In genomic region chr19:40416918-40417713, GRCh38 we compare ENCODE assay signal across 1 cellular context.
TF ChIP-seq lines count a peak whose summit lies in the region.

No MANE protein-coding gene starts in this region.

TF ChIP-seq in HEK293, 187 proteins besides CTCF, POLR2A, EP300 and RAD21 (continued from another document and continues in another):
- TF ChIP-seq ZNF561 (tag by site-specific recombination; IDR thresholded peaks at IDR 0.05; ENCODE audit: borderline replicate concordance) (no peak), ZBTB6 (tag by site-specific recombination; IDR thresholded peaks at IDR 0.05) (no peak), ZNF404 (tag by site-specific recombination; IDR thresholded peaks at IDR 0.05) (no peak), OVOL3 (tag by site-specific recombination; IDR thresholded peaks at IDR 0.05) (no peak), ZNF654 (tag by site-specific recombination; IDR thresholded peaks at IDR 0.05; ENCODE audit: low read depth) (no peak), HIC1 (tag by site-specific recombination; IDR thresholded peaks at IDR 0.05) (no peak), ZNF223 (tag by site-specific recombination; IDR thresholded peaks at IDR 0.05) (0 out of 2 replicates have a peak, but pooled peaks have one; percentile 9), ZNF366 (tag by site-specific recombination; conservative IDR thresholded peaks at IDR 0.05) (peak; percentile 92), ZIC2 (tag by site-specific recombination; IDR thresholded peaks at IDR 0.05) (peak; percentile 69), ZNF354C (tag by site-specific recombination; IDR thresholded peaks at IDR 0.05; ENCODE audit: borderline replicate concordance, low read depth) (no peak), ZNF426 (tag by site-specific recombination; IDR thresholded peaks at IDR 0.05) (no peak), ZNF292 (tag by site-specific recombination; IDR thresholded peaks at IDR 0.05; ENCODE audit: borderline replicate concordance, low read depth) (no peak), ZNF510 (tag by site-specific recombination; IDR thresholded peaks at IDR 0.05; ENCODE audit: insufficient replicate concordance) (no peak), SP2 (tag by site-specific recombination; IDR thresholded peaks at IDR 0.05) (peak; percentile 56), ZNF280C (tag by site-specific recombination; IDR thresholded peaks at IDR 0.05) (no peak), ZNF501 (tag by site-specific recombination; IDR thresholded peaks at IDR 0.05) (no peak), MZF1 (tag by site-specific recombination; IDR thresholded peaks at IDR 0.05; ENCODE audit: borderline replicate concordance) (no peak), ZBTB21 (tag by site-specific recombination; IDR thresholded peaks at IDR 0.05) (no peak), ZNF600 (tag by site-specific recombination; IDR thresholded peaks at IDR 0.05) (0 out of 2 replicates have a peak, but pooled peaks have one; percentile 52), KLF10 (tag by site-specific recombination; IDR thresholded peaks at IDR 0.05) (no peak), HOXC10 (CRISPR knock-in tag; IDR thresholded peaks at IDR 0.05) (no peak), ZBTB26 (tag by site-specific recombination; optimal IDR thresholded peaks at IDR 0.05) (peak; percentile 16), SETDB1 (IDR thresholded peaks at IDR 0.05; ENCODE audit: insufficient read length, low read length) (no peak), KLF1 (tag by site-specific recombination; IDR thresholded peaks at IDR 0.05) (0 out of 2 replicates have a peak, but pooled peaks have one; percentile 24), ZNF169 (tag by site-specific recombination; IDR thresholded peaks at IDR 0.05) (0 out of 2 replicates have a peak, but pooled peaks have one; percentile 37), ZNF624 (tag by site-specific recombination; IDR thresholded peaks at IDR 0.05) (no peak), ZNF416 (tag by site-specific recombination; IDR thresholded peaks at IDR 0.05) (no peak), RBAK (tag by site-specific recombination; IDR thresholded peaks at IDR 0.05) (no peak; the same call in 1 of the 2 replicates), ZNF311 (tag by site-specific recombination; IDR thresholded peaks at IDR 0.05; ENCODE audit: borderline replicate concordance) (no peak), ZNF629 (tag by site-specific recombination; IDR thresholded peaks at IDR 0.05) (no peak), ZNF585B (tag by site-specific recombination; IDR thresholded peaks at IDR 0.05) (no peak), SP7 (tag by site-specific recombination; IDR thresholded peaks at IDR 0.05) (peak; percentile 72), SCRT2 (tag by site-specific recombination; IDR thresholded peaks at IDR 0.05) (peak; percentile 65)
- TF ChIP-seq, protein P1, sequence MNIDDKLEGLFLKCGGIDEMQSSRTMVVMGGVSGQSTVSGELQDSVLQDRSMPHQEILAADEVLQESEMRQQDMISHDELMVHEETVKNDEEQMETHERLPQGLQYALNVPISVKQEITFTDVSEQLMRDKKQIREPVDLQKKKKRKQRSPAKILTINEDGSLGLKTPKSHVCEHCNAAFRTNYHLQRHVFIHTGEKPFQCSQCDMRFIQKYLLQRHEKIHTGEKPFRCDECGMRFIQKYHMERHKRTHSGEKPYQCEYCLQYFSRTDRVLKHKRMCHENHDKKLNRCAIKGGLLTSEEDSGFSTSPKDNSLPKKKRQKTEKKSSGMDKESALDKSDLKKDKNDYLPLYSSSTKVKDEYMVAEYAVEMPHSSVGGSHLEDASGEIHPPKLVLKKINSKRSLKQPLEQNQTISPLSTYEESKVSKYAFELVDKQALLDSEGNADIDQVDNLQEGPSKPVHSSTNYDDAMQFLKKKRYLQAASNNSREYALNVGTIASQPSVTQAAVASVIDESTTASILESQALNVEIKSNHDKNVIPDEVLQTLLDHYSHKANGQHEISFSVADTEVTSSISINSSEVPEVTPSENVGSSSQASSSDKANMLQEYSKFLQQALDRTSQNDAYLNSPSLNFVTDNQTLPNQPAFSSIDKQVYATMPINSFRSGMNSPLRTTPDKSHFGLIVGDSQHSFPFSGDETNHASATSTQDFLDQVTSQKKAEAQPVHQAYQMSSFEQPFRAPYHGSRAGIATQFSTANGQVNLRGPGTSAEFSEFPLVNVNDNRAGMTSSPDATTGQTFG (tag by site-specific recombination; IDR thresholded peaks at IDR 0.05; ENCODE audit: borderline replicate concordance) = peak; percentile 9; the same call in 1 of the 2 replicates
- TF ChIP-seq, protein P2, sequence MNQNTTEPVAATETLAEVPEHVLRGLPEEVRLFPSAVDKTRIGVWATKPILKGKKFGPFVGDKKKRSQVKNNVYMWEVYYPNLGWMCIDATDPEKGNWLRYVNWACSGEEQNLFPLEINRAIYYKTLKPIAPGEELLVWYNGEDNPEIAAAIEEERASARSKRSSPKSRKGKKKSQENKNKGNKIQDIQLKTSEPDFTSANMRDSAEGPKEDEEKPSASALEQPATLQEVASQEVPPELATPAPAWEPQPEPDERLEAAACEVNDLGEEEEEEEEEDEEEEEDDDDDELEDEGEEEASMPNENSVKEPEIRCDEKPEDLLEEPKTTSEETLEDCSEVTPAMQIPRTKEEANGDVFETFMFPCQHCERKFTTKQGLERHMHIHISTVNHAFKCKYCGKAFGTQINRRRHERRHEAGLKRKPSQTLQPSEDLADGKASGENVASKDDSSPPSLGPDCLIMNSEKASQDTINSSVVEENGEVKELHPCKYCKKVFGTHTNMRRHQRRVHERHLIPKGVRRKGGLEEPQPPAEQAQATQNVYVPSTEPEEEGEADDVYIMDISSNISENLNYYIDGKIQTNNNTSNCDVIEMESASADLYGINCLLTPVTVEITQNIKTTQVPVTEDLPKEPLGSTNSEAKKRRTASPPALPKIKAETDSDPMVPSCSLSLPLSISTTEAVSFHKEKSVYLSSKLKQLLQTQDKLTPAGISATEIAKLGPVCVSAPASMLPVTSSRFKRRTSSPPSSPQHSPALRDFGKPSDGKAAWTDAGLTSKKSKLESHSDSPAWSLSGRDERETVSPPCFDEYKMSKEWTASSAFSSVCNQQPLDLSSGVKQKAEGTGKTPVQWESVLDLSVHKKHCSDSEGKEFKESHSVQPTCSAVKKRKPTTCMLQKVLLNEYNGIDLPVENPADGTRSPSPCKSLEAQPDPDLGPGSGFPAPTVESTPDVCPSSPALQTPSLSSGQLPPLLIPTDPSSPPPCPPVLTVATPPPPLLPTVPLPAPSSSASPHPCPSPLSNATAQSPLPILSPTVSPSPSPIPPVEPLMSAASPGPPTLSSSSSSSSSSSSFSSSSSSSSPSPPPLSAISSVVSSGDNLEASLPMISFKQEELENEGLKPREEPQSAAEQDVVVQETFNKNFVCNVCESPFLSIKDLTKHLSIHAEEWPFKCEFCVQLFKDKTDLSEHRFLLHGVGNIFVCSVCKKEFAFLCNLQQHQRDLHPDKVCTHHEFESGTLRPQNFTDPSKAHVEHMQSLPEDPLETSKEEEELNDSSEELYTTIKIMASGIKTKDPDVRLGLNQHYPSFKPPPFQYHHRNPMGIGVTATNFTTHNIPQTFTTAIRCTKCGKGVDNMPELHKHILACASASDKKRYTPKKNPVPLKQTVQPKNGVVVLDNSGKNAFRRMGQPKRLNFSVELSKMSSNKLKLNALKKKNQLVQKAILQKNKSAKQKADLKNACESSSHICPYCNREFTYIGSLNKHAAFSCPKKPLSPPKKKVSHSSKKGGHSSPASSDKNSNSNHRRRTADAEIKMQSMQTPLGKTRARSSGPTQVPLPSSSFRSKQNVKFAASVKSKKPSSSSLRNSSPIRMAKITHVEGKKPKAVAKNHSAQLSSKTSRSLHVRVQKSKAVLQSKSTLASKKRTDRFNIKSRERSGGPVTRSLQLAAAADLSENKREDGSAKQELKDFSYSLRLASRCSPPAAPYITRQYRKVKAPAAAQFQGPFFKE (tag by site-specific recombination; IDR thresholded peaks at IDR 0.05; ENCODE audit: borderline replicate concordance) = no peak
- TF ChIP-seq, protein P3, sequence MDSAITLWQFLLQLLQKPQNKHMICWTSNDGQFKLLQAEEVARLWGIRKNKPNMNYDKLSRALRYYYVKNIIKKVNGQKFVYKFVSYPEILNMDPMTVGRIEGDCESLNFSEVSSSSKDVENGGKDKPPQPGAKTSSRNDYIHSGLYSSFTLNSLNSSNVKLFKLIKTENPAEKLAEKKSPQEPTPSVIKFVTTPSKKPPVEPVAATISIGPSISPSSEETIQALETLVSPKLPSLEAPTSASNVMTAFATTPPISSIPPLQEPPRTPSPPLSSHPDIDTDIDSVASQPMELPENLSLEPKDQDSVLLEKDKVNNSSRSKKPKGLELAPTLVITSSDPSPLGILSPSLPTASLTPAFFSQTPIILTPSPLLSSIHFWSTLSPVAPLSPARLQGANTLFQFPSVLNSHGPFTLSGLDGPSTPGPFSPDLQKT (IDR thresholded peaks at IDR 0.05; ENCODE audit: borderline replicate concordance, low read depth, low read length) = no peak
- TF ChIP-seq, protein P4, sequence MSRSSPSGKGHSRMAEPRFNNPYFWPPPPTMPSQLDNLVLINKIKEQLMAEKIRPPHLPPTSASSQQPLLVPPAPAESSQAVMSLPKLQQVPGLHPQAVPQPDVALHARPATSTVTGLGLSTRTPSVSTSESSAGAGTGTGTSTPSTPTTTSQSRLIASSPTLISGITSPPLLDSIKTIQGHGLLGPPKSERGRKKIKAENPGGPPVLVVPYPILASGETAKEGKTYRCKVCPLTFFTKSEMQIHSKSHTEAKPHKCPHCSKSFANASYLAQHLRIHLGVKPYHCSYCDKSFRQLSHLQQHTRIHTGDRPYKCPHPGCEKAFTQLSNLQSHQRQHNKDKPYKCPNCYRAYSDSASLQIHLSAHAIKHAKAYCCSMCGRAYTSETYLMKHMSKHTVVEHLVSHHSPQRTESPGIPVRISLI (tag by site-specific recombination; IDR thresholded peaks at IDR 0.05) = no peak
- TF ChIP-seq, protein P5, sequence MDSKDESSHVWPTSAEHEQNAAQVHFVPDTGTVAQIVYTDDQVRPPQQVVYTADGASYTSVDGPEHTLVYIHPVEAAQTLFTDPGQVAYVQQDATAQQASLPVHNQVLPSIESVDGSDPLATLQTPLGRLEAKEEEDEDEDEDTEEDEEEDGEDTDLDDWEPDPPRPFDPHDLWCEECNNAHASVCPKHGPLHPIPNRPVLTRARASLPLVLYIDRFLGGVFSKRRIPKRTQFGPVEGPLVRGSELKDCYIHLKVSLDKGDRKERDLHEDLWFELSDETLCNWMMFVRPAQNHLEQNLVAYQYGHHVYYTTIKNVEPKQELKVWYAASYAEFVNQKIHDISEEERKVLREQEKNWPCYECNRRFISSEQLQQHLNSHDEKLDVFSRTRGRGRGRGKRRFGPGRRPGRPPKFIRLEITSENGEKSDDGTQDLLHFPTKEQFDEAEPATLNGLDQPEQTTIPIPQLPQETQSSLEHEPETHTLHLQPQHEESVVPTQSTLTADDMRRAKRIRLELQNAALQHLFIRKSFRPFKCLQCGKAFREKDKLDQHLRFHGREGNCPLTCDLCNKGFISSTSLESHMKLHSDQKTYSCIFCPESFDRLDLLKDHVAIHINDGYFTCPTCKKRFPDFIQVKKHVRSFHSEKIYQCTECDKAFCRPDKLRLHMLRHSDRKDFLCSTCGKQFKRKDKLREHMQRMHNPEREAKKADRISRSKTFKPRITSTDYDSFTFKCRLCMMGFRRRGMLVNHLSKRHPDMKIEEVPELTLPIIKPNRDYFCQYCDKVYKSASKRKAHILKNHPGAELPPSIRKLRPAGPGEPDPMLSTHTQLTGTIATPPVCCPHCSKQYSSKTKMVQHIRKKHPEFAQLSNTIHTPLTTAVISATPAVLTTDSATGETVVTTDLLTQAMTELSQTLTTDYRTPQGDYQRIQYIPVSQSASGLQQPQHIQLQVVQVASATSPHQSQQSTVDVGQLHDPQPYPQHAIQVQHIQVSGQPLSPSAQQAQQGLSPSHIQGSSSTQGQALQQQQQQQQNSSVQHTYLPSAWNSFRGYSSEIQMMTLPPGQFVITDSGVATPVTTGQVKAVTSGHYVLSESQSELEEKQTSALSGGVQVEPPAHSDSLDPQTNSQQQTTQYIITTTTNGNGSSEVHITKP (tag by site-specific recombination; IDR thresholded peaks at IDR 0.05) = peak; percentile 81; the same call in 1 of the 2 replicates
